ENCODE assay signal across 7 cellular contexts in the genomic region with DNA sequence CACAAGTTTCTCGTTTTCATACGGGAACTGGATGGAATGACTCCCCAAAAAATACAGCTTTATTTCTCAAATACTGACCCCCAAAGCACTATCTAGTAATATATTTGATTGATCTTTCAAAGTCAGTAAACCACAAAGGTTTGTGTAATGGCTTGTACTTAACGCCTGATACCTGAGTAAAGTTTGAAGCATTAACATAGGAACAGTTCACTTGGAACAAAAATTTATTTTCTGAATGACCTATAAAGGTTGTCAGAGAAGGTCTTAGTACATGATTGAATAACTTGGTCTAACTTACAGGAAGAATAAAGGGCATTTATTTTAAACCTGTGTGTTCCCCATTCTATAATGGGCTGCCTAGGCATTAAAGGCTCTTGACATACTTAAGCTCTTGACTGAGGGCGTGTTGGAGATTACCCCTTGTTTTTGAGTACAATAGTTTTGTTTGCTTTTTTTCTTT. TPM values are rescaled to one million over a fixed set of nuclear protein-coding genes. Genes with fewer than 3 reads are reported as not detected.
DNase-seq lines count a peak whose midpoint lies in the region; TF ChIP-seq lines count a peak whose summit lies in the region.

No MANE protein-coding gene starts in this region.

- H3K4me3 Mint-ChIP-seq in CD4-positive, alpha-beta memory T cell, result peak overlapping the region in 1 of 8 donors; percentile 89

- no peak for TF ChIP-seq POLR2A in stomach (IDR thresholded peaks at IDR 0.05)

- intact Hi-C loops in stomach (cut with DNase I; ENCODE audit: low total_unique reads), result no loop called here
- intact Hi-C loops in CD4-positive, alpha-beta memory T cell (cut with micrococcal nuclease), result no loop called here

- DNase-seq in WERI-Rb-1 (no peak), iPS DF 6.9 (ENCODE audit: low read depth, low spot score) (no peak), stomach (no peak), DMS79 (lab: John Stamatoyannopoulos, UW) (no peak), NCI-H2107 treated with DMSO at 0.1 percent for 48 hours (lab: John Stamatoyannopoulos, UW; ENCODE audit: unreplicated experiment) (no peak)
- no peak for DNase-seq in CD4-positive, alpha-beta memory T cell

- H3K27me3 ChIP-seq in HUES64 (ENCODE audit: insufficient read depth, low read length) (peaks cover 42% of the 10 kb centered on the region), WERI-Rb-1 (ENCODE audit: insufficient read depth, low read depth, severe bottlenecking) (no peaks in the 10 kb centered on the region), iPS DF 6.9 (ENCODE audit: control insufficient read depth, insufficient read depth, low read length) (no peaks in the 10 kb centered on the region), stomach (peaks cover 0 to 6% (median 0%) of the 10 kb centered on the region in 3 donors)
- H3K27me3 ChIP-seq in CD4-positive, alpha-beta memory T cell (ENCODE audit: insufficient read depth, low read length), result no peaks in the 10 kb centered on the region

- H3K36me3 Mint-ChIP-seq in CD4-positive, alpha-beta memory T cell, result peaks cover 0 to 2% of the 10 kb centered on the region in 2 donors

- CTCF ChIA-PET in CD4-positive, alpha-beta memory T cell (lab: Charles Lee; ENCODE audit: partially characterized antibody), result no interaction called here

- TF ChIP-seq CTCF in WERI-Rb-1 (IDR thresholded peaks at IDR 0.05; ENCODE audit: low read depth, low read length) (no peak), stomach (IDR thresholded peaks at IDR 0.05) (no peak)

- H3K9ac ChIP-seq in HUES64 (ENCODE audit: low read depth, low read length), result peak overlapping the region; percentile 74

- peak overlapping the region in 3 of 7 donors; percentile 1 to 48 (median 26) for H3K27ac Mint-ChIP-seq in CD4-positive, alpha-beta memory T cell

- no peaks in the 10 kb centered on the region for H3K9me3 ChIP-seq in HUES64 (ENCODE audit: insufficient read depth, low read depth, low read length)
- no peaks in the 10 kb centered on the region for H3K9me3 ChIP-seq in WERI-Rb-1 (ENCODE audit: severe bottlenecking)
- H3K9me3 ChIP-seq in iPS DF 6.9 (ENCODE audit: control insufficient read depth, insufficient read depth, low read length), result no peaks in the 10 kb centered on the region
- no peaks in the 10 kb centered on the region for H3K9me3 ChIP-seq in stomach
- H3K9me3 ChIP-seq in CD4-positive, alpha-beta memory T cell (ENCODE audit: control insufficient read depth in 1 of 2, low read length in 2 of 2), result no peaks in the 10 kb centered on the region

- H3K27ac ChIP-seq in HUES64 (ENCODE audit: low read depth, low read length) (no peak overlapping the region), WERI-Rb-1 (peak overlapping the region; percentile 82; the same call in 1 of the 2 replicates), iPS DF 6.9 (ENCODE audit: low read length) (no peak overlapping the region), stomach (peak overlapping the region; percentile 79 to 91 (median 90))
- H3K27ac ChIP-seq in CD4-positive, alpha-beta memory T cell (ENCODE audit: low read depth, low read length), result no peak overlapping the region

- peaks cover 4 to 10% of the 10 kb centered on the region in 2 donors for H3K27me3 Mint-ChIP-seq in CD4-positive, alpha-beta memory T cell

- POLR2A ChIA-PET in CD4-positive, alpha-beta memory T cell (lab: Charles Lee; ENCODE audit: partially characterized antibody), result no interaction called here

- H3K36me3 ChIP-seq in HUES64 (ENCODE audit: insufficient read depth, low read length) (no peaks in the 10 kb centered on the region), WERI-Rb-1 (no peaks in the 10 kb centered on the region), iPS DF 6.9 (ENCODE audit: control insufficient read depth, insufficient read depth, low read length) (no peaks in the 10 kb centered on the region), stomach (no peaks in the 10 kb centered on the region)
- no peaks in the 10 kb centered on the region for H3K36me3 ChIP-seq in CD4-positive, alpha-beta memory T cell (ENCODE audit: insufficient read depth, low read length)

- peaks cover 13% of the 10 kb centered on the region for H3K4me1 ChIP-seq in HUES64 (ENCODE audit: insufficient read depth, low read length)
- H3K4me1 ChIP-seq in iPS DF 6.9 (ENCODE audit: control insufficient read depth, insufficient read depth, low read length), result no peaks in the 10 kb centered on the region
- peaks cover 0 to 30% (median 22%) of the 10 kb centered on the region in 4 donors for H3K4me1 ChIP-seq in stomach
- peaks cover 15% of the 10 kb centered on the region for H3K4me1 ChIP-seq in CD4-positive, alpha-beta memory T cell (ENCODE audit: insufficient read depth, low read length)

- H3K9me3 Mint-ChIP-seq in CD4-positive, alpha-beta memory T cell, result peaks cover 0 to 2% (median 0%) of the 10 kb centered on the region in 8 donors

- H3K4me3 ChIP-seq in HUES64 (ENCODE audit: low read length) (peak overlapping the region; percentile 81), WERI-Rb-1 (ENCODE audit: low read depth, low read length) (peak overlapping the region; percentile 85), iPS DF 6.9 (ENCODE audit: low read length) (peak overlapping the region; percentile 58; the same call in 1 of the 2 replicates), stomach (peak overlapping the region; percentile 63 to 94 (median 86))
- H3K4me3 ChIP-seq in CD4-positive, alpha-beta memory T cell (ENCODE audit: low read length in 2 of 2), result peak overlapping the region in 1 of 2 donors; percentile 67

- no peak for TF ChIP-seq EP300 in stomach (IDR thresholded peaks at IDR 0.05)

- 10% methylated on average over 4 of the region's 4 CpGs for WGBS in HUES64
- WGBS in iPS DF 6.9 (ENCODE audit: insufficient coverage, insufficient read length), result no CpG with 5 or more reads among the region's 4 CpGs
- 3 to 6% (median 5%) methylated on average over 4 of the region's 4 CpGs for WGBS in stomach, 5 donors

- peaks cover 4 to 14% (median 8%) of the 10 kb centered on the region in 4 donors for H3K4me1 Mint-ChIP-seq in CD4-positive, alpha-beta memory T cell

RNA-seq across cellular contexts. Expression of a gene that starts 1.4 kb away (rescaled TPM):
- polyA plus RNA-seq in HUES64 (2013, experiment 1 of 2), result 0.65 TPM
- 0.76 TPM for polyA plus RNA-seq in HUES64 (2013, experiment 2 of 2)
- total RNA-seq in stomach, result 10 to 100 TPM in 2 of 5 donors, 1 to 10 TPM in 2, under 1 TPM in 1; 0.87 to 36.2 (median 6.4) TPM
- 1 to 10 TPM in 1 of 3 donors, under 1 TPM in 2; 0.40 to 1.1 (median 0.46) TPM for polyA plus RNA-seq in stomach
- under 1 TPM; 0.08 to 0.17 TPM for total RNA-seq in CD4-positive, alpha-beta memory T cell
- polyA plus RNA-seq in CD4-positive, alpha-beta memory T cell, result under 1 TPM; 0.10 to 0.18 TPM

Comparison
In these comparisons a context has a peak if more than half of its experiments do, and no peak if none do; other contexts are left out.
1. H3K27ac ChIP-seq: peak in WERI-Rb-1 (single experiment) and stomach (5 of 5); none in HUES64 (single experiment), iPS DF 6.9 (single experiment) and CD4-positive, alpha-beta memory T cell (single experiment).